Comparison of ENCODE assay signal across 15 cellular contexts in the genomic region with DNA sequence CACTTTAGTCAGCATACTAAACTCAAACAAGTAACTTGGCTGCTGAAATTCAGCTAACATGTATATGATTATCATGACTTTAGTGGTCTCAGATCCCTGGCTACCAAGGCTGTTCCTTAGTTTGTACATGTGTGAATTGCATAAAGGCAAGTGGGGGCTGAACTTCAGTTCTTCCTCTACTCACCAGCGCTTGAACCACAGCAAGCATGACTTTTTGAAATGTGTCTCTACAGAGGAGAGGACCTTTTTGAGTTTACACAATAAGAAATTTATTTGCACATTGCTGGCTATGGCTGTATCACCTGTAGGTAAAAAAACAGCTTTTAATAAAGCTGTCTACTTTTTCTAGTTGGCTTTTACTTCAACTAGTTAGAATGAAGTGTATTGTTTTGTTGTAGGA.
"Had no signal": no experiment of that assay in that cellular context is flagged by ENCODE, and none has a peak within 500 bp of the region (broad histone marks: within the 10 kb centered on the region; RNA-seq: fewer than 3 reads in every experiment).

No MANE protein-coding gene starts in this region.

- H2AFZ ChIP-seq: parathyroid adenoma had no signal

- H3K4me1 ChIP-seq: parathyroid adenoma, tibial artery had no signal

- H3K27me3 ChIP-seq: dorsolateral prefrontal cortex, neutrophil, tibial artery had no signal

- H3K36me3 ChIP-seq: neutrophil, tibial artery had no signal

- H3K4me3 ChIP-seq: dorsolateral prefrontal cortex, mucosa of descending colon, tibial artery had no signal

- ATAC-seq: mucosa of descending colon had no signal

- H3K79me2 ChIP-seq: parathyroid adenoma had no signal

- H3K27me3 Mint-ChIP-seq: naive thymus-derived CD4-positive, alpha-beta T cell had no signal

- H3K9me3 Mint-ChIP-seq: naive thymus-derived CD4-positive, alpha-beta T cell had no signal

- H3K27ac ChIP-seq: dorsolateral prefrontal cortex, neutrophil, parathyroid adenoma, tibial artery had no signal

- DNase-seq: activated CD4-positive, CD25-positive, alpha-beta regulatory T cell treated with anti-CD3 and anti-CD28 coated beads, Interleukin-2, amount 50 U/mL, for 72 hours; activated CD8-positive, alpha-beta memory T cell treated with anti-CD3 and anti-CD28 coated beads, Interleukin-2, amount 50 U/mL, for 4 hours; dorsolateral prefrontal cortex; islet precursor cell; mammary epithelial cell; mucosa of descending colon; naive thymus-derived CD4-positive, alpha-beta T cell; stimulated activated CD4-positive, alpha-beta T cell treated with anti-CD3 and anti-CD28 coated beads, Interleukin-2, amount 100 ng/mL, for 24 hours; tibial artery had no signal

- H3K9ac ChIP-seq: parathyroid adenoma had no signal

- FAIRE-seq: astrocyte, bronchial epithelial cell, endometrium, urothelium cell line had no signal

- H3K9me3 ChIP-seq: mucosa of descending colon, neutrophil, tibial artery had no signal
